ENCODE assay signal across 19 cellular contexts in the genomic region with DNA sequence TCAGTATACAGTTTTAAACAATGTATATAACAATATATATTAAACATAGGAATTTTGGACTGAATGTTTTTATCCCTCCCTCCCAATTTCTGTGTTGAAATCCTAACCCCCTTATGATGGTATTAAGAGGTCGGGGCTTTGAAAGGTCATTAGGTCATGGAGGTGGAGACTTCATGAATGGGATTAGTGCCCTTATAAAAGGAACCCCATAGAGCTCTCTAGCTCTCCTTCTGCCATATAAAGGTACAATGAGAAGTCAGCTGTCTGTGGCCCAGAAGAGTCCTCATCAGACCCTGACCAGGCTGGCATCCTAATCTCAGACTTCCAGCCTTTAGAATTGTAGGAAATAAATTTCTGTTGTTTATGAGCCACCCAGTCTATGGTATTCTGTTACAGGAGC. TPM values are rescaled to one million over a fixed set of nuclear protein-coding genes. Genes with fewer than 3 reads are reported as not detected.
"Had no signal": no experiment of that assay in that cellular context is flagged by ENCODE, and none has a peak within 500 bp of the region (broad histone marks: within the 10 kb centered on the region; RNA-seq: fewer than 3 reads in every experiment).

No MANE protein-coding gene starts in this region.

- ATAC-seq: gastroesophageal sphincter, left lung had no signal

- DNase-seq: activated CD4-positive, alpha-beta T cell treated with anti-CD3 and anti-CD28 coated beads for 4 hours; activated naive CD4-positive, alpha-beta T cell; brain microvascular endothelial cell; left lung; midbrain; naive B cell; posterior cingulate gyrus; sigmoid colon; SK-N-SH; stimulated activated CD4-positive, alpha-beta T cell treated with anti-CD3 and anti-CD28 coated beads, Interleukin-4, amount 100 ng/mL, for 1 hour; stimulated activated CD8-positive, alpha-beta memory T cell treated with anti-CD3 and anti-CD28 coated beads, Interleukin-4, amount 100 ng/mL, for 48 hours; T-helper 1 cell; testis; uterus; WERI-Rb-1 had no signal

- H3K4me1 Mint-ChIP-seq: naive B cell had no signal

- H3K27ac ChIP-seq: brain microvascular endothelial cell, gastroesophageal sphincter, left lung, neutrophil, sigmoid colon, testis, uterus, WERI-Rb-1 had no signal

- H3K4me3 Mint-ChIP-seq: activated T-helper 1 cell treated with anti-CD3 and anti-CD28 coated beads, Interleukin-12 subunit alpha, Interleukin-12 subunit beta, Interleukin-2, Interleukin-4 antibody, amounts not matched to agents 30 ng/mL and 10 ng/mL and 1 ng/mL, durations not matched to agents 14 hours and 24 hours and 36 hours; naive B cell; stimulated activated naive CD8-positive, alpha-beta T cell treated with anti-CD3 and anti-CD28 coated beads, Interleukin-15, Interleukin-2, amounts not matched to agents 100 ng/mL and 50 ng/mL, for 24 hours had no signal

- H3K4me1 ChIP-seq: testis, uterus had no signal

- H3K36me3 ChIP-seq: neutrophil, uterus, WERI-Rb-1 had no signal

- H3K9ac ChIP-seq: SK-N-SH had no signal

- H3K4me3 ChIP-seq: gastroesophageal sphincter, sigmoid colon, testis, uterus had no signal

- H3K4me2 ChIP-seq: SK-N-SH had no signal

- H3K9me3 ChIP-seq: neutrophil, testis, uterus had no signal

- H3K27ac Mint-ChIP-seq: activated T-helper 1 cell treated with anti-CD3 and anti-CD28 coated beads, Interleukin-12 subunit alpha, Interleukin-12 subunit beta, Interleukin-2, Interleukin-4 antibody, amounts not matched to agents 30 ng/mL and 10 ng/mL and 1 ng/mL, durations not matched to agents 14 hours and 24 hours and 36 hours; naive B cell; stimulated activated naive CD8-positive, alpha-beta T cell treated with anti-CD3 and anti-CD28 coated beads, Interleukin-15, Interleukin-2, amounts not matched to agents 100 ng/mL and 50 ng/mL, for 24 hours had no signal

- H3K27me3 ChIP-seq: brain microvascular endothelial cell, gastroesophageal sphincter, left lung, neutrophil, sigmoid colon, testis, uterus had no signal

RNA-seq across cellular contexts. Expression of a gene that starts 6.5 kb away (rescaled TPM):
- total RNA-seq: activated T-helper 1 cell treated with anti-CD3 and anti-CD28 coated beads, Interleukin-12 subunit alpha, Interleukin-12 subunit beta, Interleukin-2, Interleukin-4 antibody, amounts not matched to agents 30 ng/mL and 10 ng/mL and 1 ng/mL, durations not matched to agents 14 hours and 24 hours and 36 hours had no signal
